In genomic region chr15:74245342-74245931, GRCh38 we compare ENCODE assay signal across 8 cellular contexts. TPM values are rescaled to one million over a fixed set of nuclear protein-coding genes. Genes with fewer than 3 reads are reported as not detected.
DNase-seq lines count a peak whose midpoint lies in the region; ATAC-seq and TF ChIP-seq lines count a peak whose summit lies in the region.

No MANE protein-coding gene starts in this region.

- intact Hi-C loops in natural killer cell (cut with micrococcal nuclease) = no loop called here

- H3K27me3 Mint-ChIP-seq in T-helper 2 cell treated with Interferon-gamma antibody and Interleukin-4, amounts not matched to agents 5 μg/mL and 100 μg/mL, for 36 hours (ENCODE audit: low read depth) = peaks cover 25% of the 10 kb centered on the region
- H3K27me3 Mint-ChIP-seq in natural killer cell (ENCODE audit: low read depth in 2 of 2) = peaks cover 24 to 36% of the 10 kb centered on the region in 2 donors

- no peaks in the 10 kb centered on the region for H3K79me2 ChIP-seq in Karpas-422 (ENCODE audit: low read length)

- no peaks in the 10 kb centered on the region for H3K36me3 Mint-ChIP-seq in T-helper 2 cell treated with Interferon-gamma antibody and Interleukin-4, amounts not matched to agents 5 μg/mL and 100 μg/mL, for 36 hours (ENCODE audit: low read depth)
- H3K36me3 Mint-ChIP-seq in natural killer cell = no peaks in the 10 kb centered on the region

- no peak overlapping the region for H3K4me3 Mint-ChIP-seq in T-helper 2 cell treated with Interferon-gamma antibody and Interleukin-4, amounts not matched to agents 5 μg/mL and 100 μg/mL, for 36 hours
- no peak overlapping the region for H3K4me3 Mint-ChIP-seq in natural killer cell

- no peak for ATAC-seq in HG03354 (IDR thresholded peaks at IDR 0.05; ENCODE audit: poor library complexity, severe bottlenecking, unreplicated experiment)
- no peak for ATAC-seq in GM21825 (IDR thresholded peaks at IDR 0.05; ENCODE audit: unreplicated experiment)
- ATAC-seq in natural killer cell = no peak

- H3K9me2 ChIP-seq in Karpas-422 (replicated peaks; ENCODE audit: insufficient read depth, low read length) = no peaks in the 10 kb centered on the region

- no peaks in the 10 kb centered on the region for H3K4me1 Mint-ChIP-seq in T-helper 2 cell treated with Interferon-gamma antibody and Interleukin-4, amounts not matched to agents 5 μg/mL and 100 μg/mL, for 36 hours (ENCODE audit: low read depth)
- H3K4me1 Mint-ChIP-seq in natural killer cell = peaks cover 0 to 7% of the 10 kb centered on the region in 2 donors

- H3K27me3 ChIP-seq in iPS-18a (ENCODE audit: control insufficient read depth, insufficient read depth, low read length) = peaks cover 13% of the 10 kb centered on the region
- H3K27me3 ChIP-seq in Karpas-422 (ENCODE audit: low read length) = no peaks in the 10 kb centered on the region

- H3K9me3 Mint-ChIP-seq in T-helper 2 cell treated with Interferon-gamma antibody and Interleukin-4, amounts not matched to agents 5 μg/mL and 100 μg/mL, for 36 hours = no peaks in the 10 kb centered on the region
- no peaks in the 10 kb centered on the region for H3K9me3 Mint-ChIP-seq in natural killer cell

- DNase-seq in COR-L47 (lab: John Stamatoyannopoulos, UW) (peak; percentile 98), NCI-H1105 (lab: John Stamatoyannopoulos, UW) (peak; percentile 90), Karpas-422 (no peak), natural killer cell (no peak)
- DNase-seq in T-helper 2 cell treated with Interferon-gamma antibody and Interleukin-4, amounts not matched to agents 5 μg/mL and 100 μg/mL, for 36 hours (ENCODE audit: low spot score) = peak; percentile 7

- H3K36me3 ChIP-seq in iPS-18a (ENCODE audit: control insufficient read depth, low read depth, low read length) (no peaks in the 10 kb centered on the region), Karpas-422 (ENCODE audit: insufficient read depth, low read length) (no peaks in the 10 kb centered on the region)

- H3K4me2 ChIP-seq in Karpas-422 (ENCODE audit: low read depth, low read length, poor library complexity, severe bottlenecking) = no peak overlapping the region

- no peak overlapping the region for H3K9ac ChIP-seq in iPS-18a (ENCODE audit: low read length)
- H3K9ac ChIP-seq in Karpas-422 (ENCODE audit: low read length) = no peak overlapping the region

- H3K27ac Mint-ChIP-seq in T-helper 2 cell treated with Interferon-gamma antibody and Interleukin-4, amounts not matched to agents 5 μg/mL and 100 μg/mL, for 36 hours = no peak overlapping the region
- H3K27ac Mint-ChIP-seq in natural killer cell = no peak overlapping the region

- no peak overlapping the region for H3K27ac ChIP-seq in iPS-18a (ENCODE audit: low read length)
- no peak overlapping the region for H3K27ac ChIP-seq in Karpas-422 (ENCODE audit: low read length)

- no peak for TF ChIP-seq CTCF in natural killer cell (IDR thresholded peaks at IDR 0.05)

- H3K4me3 ChIP-seq in iPS-18a (ENCODE audit: low read length) (peak overlapping the region; percentile 41), Karpas-422 (ENCODE audit: low read length) (no peak overlapping the region)

- H4K20me1 ChIP-seq in Karpas-422 (ENCODE audit: insufficient read depth, low read depth, low read length) = no peaks in the 10 kb centered on the region

- no peak overlapping the region for H2AFZ ChIP-seq in Karpas-422 (ENCODE audit: low read length)

- H3K9me3 ChIP-seq in iPS-18a (ENCODE audit: control insufficient read depth, low read depth, low read length) (no peaks in the 10 kb centered on the region), Karpas-422 (ENCODE audit: low read length) (no peaks in the 10 kb centered on the region)

- peaks cover 17% of the 10 kb centered on the region for H3K4me1 ChIP-seq in iPS-18a (ENCODE audit: control insufficient read depth, low read depth, low read length)
- no peaks in the 10 kb centered on the region for H3K4me1 ChIP-seq in Karpas-422 (ENCODE audit: low read length)

RNA-seq across cellular contexts. Expression of gene CCDC33, which starts 9.3 kb away (rescaled TPM):
- total RNA-seq in Karpas-422 (2014; rRNA removed; shearing (Covaris generic); ENCODE audit: low replicate concordance) = not detected in 2 replicates
- not detected for total RNA-seq in natural killer cell

RNA-seq across cellular contexts. Expression of gene STRA6, which starts 42.9 kb away (rescaled TPM):
- 0.18 TPM in 1 of 2 replicates, not detected in the other for total RNA-seq in Karpas-422 (2014; rRNA removed; shearing (Covaris generic); ENCODE audit: low replicate concordance)
- not detected for total RNA-seq in natural killer cell

Comparison
In these comparisons a context has a peak if more than half of its experiments do, and no peak if none do; other contexts are left out.
1. DNase-seq: peak in COR-L47 (single experiment), NCI-H1105 (single experiment) and T-helper 2 cell treated with Interferon-gamma antibody and Interleukin-4, amounts not matched to agents 5 μg/mL and 100 μg/mL, for 36 hours (single experiment); none in Karpas-422 (single experiment) and natural killer cell (single experiment).